In genomic region chr5:77645158-77645994, GRCh38 we compare ENCODE assay signal across 8 cellular contexts. TPM values are rescaled to one million over a fixed set of nuclear protein-coding genes. Genes with fewer than 3 reads are reported as not detected.
DNase-seq lines count a peak whose midpoint lies in the region; ATAC-seq and TF ChIP-seq lines count a peak whose summit lies in the region.

No MANE protein-coding gene starts in this region.

- peaks cover 21 to 41% (median 33%) of the 10 kb centered on the region in 4 donors for H3K4me1 ChIP-seq in esophagus muscularis mucosa

- no peaks in the 10 kb centered on the region for H3K9me3 ChIP-seq in WERI-Rb-1 (ENCODE audit: severe bottlenecking)
- no peaks in the 10 kb centered on the region for H3K9me3 ChIP-seq in esophagus muscularis mucosa

- no peak for TF ChIP-seq EP300 in esophagus muscularis mucosa (IDR thresholded peaks at IDR 0.05)

- TF ChIP-seq POLR2A in esophagus muscularis mucosa (IDR thresholded peaks at IDR 0.05; ENCODE audit: low read depth): no peak

- peak; percentile 47 for ATAC-seq in HG03045 (IDR thresholded peaks at IDR 0.05; ENCODE audit: unreplicated experiment)
- ATAC-seq in omental fat pad (ENCODE audit: low FRiP score): peak; percentile 57
- no peak for ATAC-seq in HG03460 (IDR thresholded peaks at IDR 0.05; ENCODE audit: unreplicated experiment)

- H3K4me3 ChIP-seq in GM08714 (ENCODE audit: low read length): peak overlapping the region; percentile 61; the same call in 1 of the 2 replicates
- H3K4me3 ChIP-seq in WERI-Rb-1 (ENCODE audit: low read depth, low read length): peak overlapping the region; percentile 77
- H3K4me3 ChIP-seq in esophagus muscularis mucosa: peak overlapping the region; percentile 23 to 57 (median 38)

- TF ChIP-seq CTCF in WERI-Rb-1 (IDR thresholded peaks at IDR 0.05; ENCODE audit: low read depth, low read length) (peak; percentile 63), esophagus muscularis mucosa (IDR thresholded peaks at IDR 0.05) (peak; percentile 44 to 63 (median 51)), omental fat pad (IDR thresholded peaks at IDR 0.05) (no peak)

- H3K36me3 ChIP-seq in WERI-Rb-1: no peaks in the 10 kb centered on the region
- H3K36me3 ChIP-seq in esophagus muscularis mucosa: no peaks in the 10 kb centered on the region

- H3K27me3 ChIP-seq in WERI-Rb-1 (ENCODE audit: insufficient read depth, low read depth, severe bottlenecking) (peaks cover 7% of the 10 kb centered on the region), esophagus muscularis mucosa (peaks cover 0 to 77% (median 52%) of the 10 kb centered on the region in 4 donors)

- WGBS in esophagus muscularis mucosa: 3% methylated on average over 32 of the region's 80 CpGs

- H3K27ac ChIP-seq in WERI-Rb-1: no peak overlapping the region
- no peak overlapping the region for H3K27ac ChIP-seq in esophagus muscularis mucosa (replicated peaks in 1 of 4)

- intact Hi-C loops in esophagus muscularis mucosa (cut with DNase I): loop anchor here (10.0 kb wide), 2 partner anchors 129 to 359 kb away; partner anchors contain the start of gene TBCA

- DNase-seq in WERI-Rb-1 (peak; percentile 68), esophagus muscularis mucosa (ENCODE audit: extremely low spot score) (no peak), omental fat pad (ENCODE audit: low spot score) (no peak), cortex of kidney (lab: John Stamatoyannopoulos, UW) (no peak), NCI-H2171 treated with DMSO at 0.1 percent for 48 hours (lab: John Stamatoyannopoulos, UW) (no peak)

RNA-seq across cellular contexts. Expression of gene OTP, which starts 6.9 kb away (rescaled TPM):
- total RNA-seq in esophagus muscularis mucosa: not detected
- not detected for total RNA-seq in omental fat pad

Comparison
In these comparisons a context has a peak if more than half of its experiments do, and no peak if none do; other contexts are left out.
1. CTCF ChIP-seq: peak in WERI-Rb-1 (single experiment) and esophagus muscularis mucosa (3 of 3); none in omental fat pad (0 of 3).
2. Peak in every context shown above with its lines, with median percentiles within 50 percentile points of each other: H3K4me3 ChIP-seq.